Comparison of ENCODE assay signal across 20 cellular contexts in the genomic region with DNA sequence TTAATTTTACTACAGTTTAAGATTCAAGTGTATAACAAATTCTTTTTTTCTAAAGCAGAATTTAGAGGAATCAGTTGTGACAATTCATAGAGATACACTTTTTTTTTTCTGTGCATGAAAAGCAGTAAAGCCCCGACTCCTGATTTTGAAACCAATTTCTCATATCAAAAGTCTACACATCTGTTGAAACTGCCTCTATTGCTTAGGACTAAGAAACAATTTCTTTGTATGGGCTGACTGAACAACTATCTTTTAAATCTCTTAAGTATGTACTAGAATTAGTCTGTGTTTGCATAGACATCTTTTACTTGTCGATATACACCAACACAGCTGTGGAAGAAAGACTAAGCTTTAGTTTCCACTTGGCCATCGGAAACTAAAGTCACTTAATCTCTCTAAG.
A peak's percentile ranks its signal among the peaks of the same experiment; 100 is the strongest.
DNase-seq lines count a peak whose midpoint lies in the region; ATAC-seq and TF ChIP-seq lines count a peak whose summit lies in the region.
"Had no signal": no experiment of that assay in that cellular context is flagged by ENCODE, and none has a peak within 500 bp of the region (broad histone marks: within the 10 kb centered on the region; RNA-seq: fewer than 3 reads in every experiment).

No MANE protein-coding gene starts in this region.

- peak overlapping the region; percentile 45 for H3K27ac ChIP-seq in OCI-LY1 (ENCODE audit: low read depth, low read length, poor library complexity, severe bottlenecking)
- H3K27ac ChIP-seq: 22Rv1, A549, BLaER1, GM23248 had no signal

- H3K4me1 Mint-ChIP-seq in mesothelial cell of epicardium: peaks cover 32% of the 10 kb centered on the region
- H3K4me1 Mint-ChIP-seq: CD14-positive monocyte; CD4-positive, alpha-beta memory T cell had no signal

- H3K9me3 ChIP-seq in OCI-LY1 (ENCODE audit: low read length): no peaks in the 10 kb centered on the region
- H3K9me3 ChIP-seq: A549, BLaER1 had no signal

- H3K4me1 ChIP-seq in OCI-LY1 (ENCODE audit: insufficient read depth, low read length, severe bottlenecking): peaks cover 10% of the 10 kb centered on the region
- H3K4me1 ChIP-seq: A549, BLaER1 had no signal

- no peaks in the 10 kb centered on the region for H3F3A ChIP-seq in OCI-LY1 (ENCODE audit: insufficient read depth, low read length)

- no peaks in the 10 kb centered on the region for H3K9me3 Mint-ChIP-seq in mesothelial cell of epicardium
- H3K9me3 Mint-ChIP-seq: CD4-positive, alpha-beta memory T cell had no signal

- H3K36me3 ChIP-seq in GM06990 (ENCODE audit: control insufficient read depth, insufficient read depth, low read length) (no peaks in the 10 kb centered on the region), OCI-LY1 (ENCODE audit: insufficient read depth, low read length) (peaks cover 23% of the 10 kb centered on the region; the same call in 1 of the 2 replicates)
- H3K36me3 ChIP-seq: BLaER1 had no signal

- no peaks in the 10 kb centered on the region for H3K27me3 ChIP-seq in GM06990 (replicated peaks; ENCODE audit: control insufficient read depth, insufficient read depth, low read length)
- no peaks in the 10 kb centered on the region for H3K27me3 ChIP-seq in OCI-LY1 (ENCODE audit: insufficient read depth, low read length)
- H3K27me3 ChIP-seq: BLaER1 had no signal

- H3K27ac Mint-ChIP-seq in mesothelial cell of epicardium: peak overlapping the region; percentile 60
- H3K27ac Mint-ChIP-seq: CD14-positive monocyte; CD4-positive, alpha-beta memory T cell had no signal

- no peaks in the 10 kb centered on the region for H3K27me3 Mint-ChIP-seq in mesothelial cell of epicardium (ENCODE audit: low read depth)
- H3K27me3 Mint-ChIP-seq: CD4-positive, alpha-beta memory T cell had no signal

- H3K4me3 Mint-ChIP-seq in mesothelial cell of epicardium: no peak overlapping the region
- H3K4me3 Mint-ChIP-seq: CD14-positive monocyte; CD4-positive, alpha-beta memory T cell had no signal

- no peaks in the 10 kb centered on the region for H3K9me2 ChIP-seq in OCI-LY1 (ENCODE audit: low read depth, low read length)

- no peak overlapping the region for H3K4me2 ChIP-seq in OCI-LY1 (ENCODE audit: low read length)
- H3K4me2 ChIP-seq: A549, BLaER1 had no signal

- ATAC-seq in GM18867 (IDR thresholded peaks at IDR 0.05; ENCODE audit: unreplicated experiment) (peak; percentile 60), GM21390 (IDR thresholded peaks at IDR 0.05; ENCODE audit: unreplicated experiment) (no peak), GM21786 (IDR thresholded peaks at IDR 0.05; ENCODE audit: unreplicated experiment) (no peak)
- ATAC-seq: A549 had no signal

- H3K36me3 Mint-ChIP-seq in mesothelial cell of epicardium: peaks cover 32% of the 10 kb centered on the region
- H3K36me3 Mint-ChIP-seq: CD14-positive monocyte; CD4-positive, alpha-beta memory T cell had no signal

- DNase-seq in GM06990 (ENCODE audit: extremely low read depth, insufficient read length) (peak; percentile 18), mesothelial cell of epicardium (ENCODE audit: low spot score in 2 of 2, unreplicated experiment in 2 of 2) (no peak), NCI-H345 treated with DMSO at 0.1 percent for 48 hours (lab: John Stamatoyannopoulos, UW; ENCODE audit: unreplicated experiment) (no peak)
- DNase-seq: CD4-positive, alpha-beta memory T cell; DMS153; DMS79; GDM1; GM23248; HCEC 1CT; IMR-90; Kasumi-1; KBM-7 had no signal

- TF ChIP-seq CTCF in GM06990 (IDR thresholded peaks at IDR 0.05; ENCODE audit: insufficient read depth, low read length, poor library complexity, severe bottlenecking) (no peak), OCI-LY1 (IDR thresholded peaks at IDR 0.05; ENCODE audit: low read length) (no peak), mesothelial cell of epicardium (IDR thresholded peaks at IDR 0.05; ENCODE audit: unreplicated experiment) (no peak)

- H2AFZ ChIP-seq in OCI-LY1 (ENCODE audit: low read length): no peak overlapping the region
- H2AFZ ChIP-seq: GM23248 had no signal

- no peak overlapping the region for H3K9ac ChIP-seq in OCI-LY1 (ENCODE audit: low read length)
- H3K9ac ChIP-seq: BLaER1, GM23248 had no signal

- no peaks in the 10 kb centered on the region for H4K20me1 ChIP-seq in OCI-LY1 (ENCODE audit: insufficient read depth, low read length)
- H4K20me1 ChIP-seq: BLaER1 had no signal

- H3K79me2 ChIP-seq in OCI-LY1 (ENCODE audit: insufficient read depth, low read length): no peaks in the 10 kb centered on the region

- H3K4me3 ChIP-seq in GM06990 (replicated peaks; ENCODE audit: low read depth, low read length) (no peak overlapping the region), OCI-LY1 (ENCODE audit: low read depth, low read length, poor library complexity, severe bottlenecking) (no peak overlapping the region)
- H3K4me3 ChIP-seq: A549, BLaER1, GM23248 had no signal
